Comparison of ENCODE assay signal across 19 cellular contexts in genomic region chr10:114310346-114310745, GRCh38.
"Had no signal": no experiment of that assay in that cellular context is flagged by ENCODE, and none has a peak within 500 bp of the region (broad histone marks: within the 10 kb centered on the region; RNA-seq: fewer than 3 reads in every experiment).

No MANE protein-coding gene starts in this region.

- ATAC-seq: body of pancreas, left ventricle myocardium superior, right lobe of liver, T-cell, upper lobe of right lung, WTC11 had no signal

- H3K27ac ChIP-seq: body of pancreas, cardiac muscle cell, hepatocyte, right lobe of liver, thoracic aorta, upper lobe of right lung had no signal

- H3K4me1 ChIP-seq: body of pancreas, right lobe of liver, upper lobe of right lung had no signal

- H3K36me3 ChIP-seq: cardiac muscle cell, right lobe of liver, thoracic aorta, upper lobe of right lung had no signal

- H3K27me3 ChIP-seq: body of pancreas, cardiac muscle cell, hepatocyte, right lobe of liver, upper lobe of right lung had no signal

- H3K4me3 ChIP-seq: body of pancreas, cardiac muscle cell, hepatocyte, right lobe of liver, smooth muscle cell, thoracic aorta, upper lobe of right lung had no signal

- H3K4me2 ChIP-seq: hepatocyte, smooth muscle cell had no signal

- H2AFZ ChIP-seq: hepatocyte had no signal

- DNase-seq: activated gamma-delta T cell treated with Interleukin-2 at 50 U/mL for 16 hours; activated T-cell treated with anti-CD3 and anti-CD28 coated beads, Interleukin-2, amount 50 U/mL, for 1 hour; anterior cingulate cortex; body of pancreas; dermis blood vessel endothelial cell; effector memory CD4-positive, alpha-beta T cell; foreskin melanocyte; left ventricle myocardium superior; nucleus accumbens; stimulated activated CD4-positive, alpha-beta T cell treated with anti-CD3 and anti-CD28 coated beads, Interleukin-2, amount 100 ng/mL, for 48 hours; stimulated activated naive CD4-positive, alpha-beta T cell; T-cell had no signal

- H3K79me2 ChIP-seq: hepatocyte had no signal

- H3K9me3 ChIP-seq: body of pancreas, right lobe of liver, thoracic aorta, upper lobe of right lung had no signal
